27 cellular contexts compared by ENCODE assay signal in the genomic region with DNA sequence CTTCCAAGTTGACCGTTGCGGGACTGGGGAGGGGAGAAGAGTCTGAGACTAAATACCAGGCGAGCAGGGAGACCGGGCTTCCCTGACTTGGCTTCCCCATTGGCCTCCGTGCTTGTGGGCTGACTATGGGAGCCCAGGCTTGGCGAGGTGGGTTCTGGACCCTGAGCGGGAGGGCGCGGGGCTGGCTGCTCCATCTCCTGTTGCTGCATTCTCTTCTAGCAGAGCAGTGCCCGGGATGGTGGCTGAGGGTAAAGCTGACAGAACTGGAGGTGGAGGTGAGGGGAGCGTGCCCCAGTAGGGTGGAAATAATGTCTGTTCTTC. TPM values are rescaled to one million over a fixed set of nuclear protein-coding genes. Genes with fewer than 3 reads are reported as not detected.
DNase-seq lines count a peak whose midpoint lies in the region; ATAC-seq, FAIRE-seq and TF ChIP-seq lines count a peak whose summit lies in the region.
"Had no signal": no experiment of that assay in that cellular context is flagged by ENCODE, and none has a peak within 500 bp of the region (broad histone marks: within the 10 kb centered on the region; RNA-seq: fewer than 3 reads in every experiment).

No MANE protein-coding gene starts in this region.

- H3K27me3 ChIP-seq in H7 (ENCODE audit: control insufficient read depth, insufficient read depth, low read length): peaks cover 32% of the 10 kb centered on the region
- H3K27me3 ChIP-seq in tibial artery: peaks cover 0 to 5% of the 10 kb centered on the region in 2 donors

- H3K36me3 ChIP-seq in H7 (replicated peaks; ENCODE audit: control insufficient read depth, insufficient read depth, low read length) (no peaks in the 10 kb centered on the region), tibial artery (no peaks in the 10 kb centered on the region)
- H3K36me3 ChIP-seq: neutrophil, right lobe of liver, WERI-Rb-1 had no signal

- H3K27ac ChIP-seq in tibial artery: peak overlapping the region; percentile 84 to 86
- H3K27ac ChIP-seq: KMS-11, neutrophil, right lobe of liver, WERI-Rb-1 had no signal

- peaks cover 0 to 48% (median 24%) of the 10 kb centered on the region in 4 donors for H3K4me1 ChIP-seq in tibial artery

- intact Hi-C loops in tibial artery (cut with DNase I; ENCODE audit: low total_unique reads): no loop called here

- H3K4me3 Mint-ChIP-seq in chondrocyte (ENCODE audit: unreplicated experiment) (peak overlapping the region; percentile 9), mesothelial cell of epicardium (peak overlapping the region; percentile 50)
- H3K4me3 Mint-ChIP-seq: activated CD8-positive, alpha-beta T cell treated with anti-CD3 and anti-CD28 coated beads for 36 hours; activated naive CD8-positive, alpha-beta T cell; activated T-cell treated with anti-CD3 and anti-CD28 coated beads, Interleukin-2, amount 50 U/mL, for 24 hours had no signal

- no peak for TF ChIP-seq POLR2A in H54 (IDR thresholded peaks at IDR 0.05; ENCODE audit: low read depth, low read length)

- no peak for ATAC-seq in GM21423 (IDR thresholded peaks at IDR 0.05; ENCODE audit: unreplicated experiment)
- ATAC-seq: right lobe of liver had no signal

- H3K27me3 Mint-ChIP-seq in chondrocyte (ENCODE audit: low read depth): peaks cover 34% of the 10 kb centered on the region
- peaks cover 44% of the 10 kb centered on the region for H3K27me3 Mint-ChIP-seq in mesothelial cell of epicardium (ENCODE audit: low read depth)

- FAIRE-seq in H54 (lab: Jason Lieb, UNC): no peak
- FAIRE-seq: bronchial epithelial cell, G401.6, keratinocyte had no signal

- H3K27ac Mint-ChIP-seq in chondrocyte (ENCODE audit: unreplicated experiment) (no peak overlapping the region), mesothelial cell of epicardium (no peak overlapping the region)
- H3K27ac Mint-ChIP-seq: activated CD8-positive, alpha-beta T cell treated with anti-CD3 and anti-CD28 coated beads for 36 hours; activated naive CD8-positive, alpha-beta T cell; activated T-cell treated with anti-CD3 and anti-CD28 coated beads, Interleukin-2, amount 50 U/mL, for 24 hours; stimulated activated naive CD8-positive, alpha-beta T cell treated with anti-CD3 and anti-CD28 coated beads, Interleukin-15, amount 100 ng/mL, for 72 hours had no signal

- TF ChIP-seq CTCF in chondrocyte (IDR thresholded peaks at IDR 0.05) (no peak), mesothelial cell of epicardium (IDR thresholded peaks at IDR 0.05; ENCODE audit: unreplicated experiment) (no peak), tibial artery (IDR thresholded peaks at IDR 0.05) (no peak)

- H3K4me1 Mint-ChIP-seq in chondrocyte (ENCODE audit: low read depth): peaks cover 3% of the 10 kb centered on the region
- peaks cover 13% of the 10 kb centered on the region for H3K4me1 Mint-ChIP-seq in mesothelial cell of epicardium

- DNase-seq in H7 (no peak), chondrocyte (ENCODE audit: low spot score) (no peak), mesothelial cell of epicardium (ENCODE audit: low spot score in 2 of 2, unreplicated experiment in 2 of 2) (no peak), tibial artery (no peak), EL (no peak), H54 (ENCODE audit: insufficient read length, low spot score) (no peak)
- DNase-seq: activated CD8-positive, alpha-beta T cell treated with anti-CD3 and anti-CD28 coated beads for 36 hours; activated T-cell treated with anti-CD3 and anti-CD28 coated beads, Interleukin-2, amount 50 U/mL, for 24 hours; Calu3; head of caudate nucleus; midbrain; NCI-H1092; NCI-H2081 treated with DMSO at 0.1 percent for 48 hours; right lobe of liver; SHP77 treated with DMSO at 0.1 percent for 48 hours; stimulated activated naive CD8-positive, alpha-beta T cell treated with anti-CD3 and anti-CD28 coated beads, Interleukin-15, amount 100 ng/mL, for 72 hours; T-helper 1 cell; WERI-Rb-1 had no signal

- peak overlapping the region; percentile 22; the same call in 1 of the 2 replicates for H3K4me3 ChIP-seq in H7 (ENCODE audit: insufficient read depth, low read depth, low read length)
- H3K4me3 ChIP-seq in tibial artery: peak overlapping the region; percentile 72 to 82
- H3K4me3 ChIP-seq: right lobe of liver had no signal

- no peaks in the 10 kb centered on the region for H3K9me3 ChIP-seq in tibial artery
- H3K9me3 ChIP-seq: neutrophil, right lobe of liver had no signal

- H3K36me3 Mint-ChIP-seq in chondrocyte (ENCODE audit: low read depth): no peaks in the 10 kb centered on the region
- no peaks in the 10 kb centered on the region for H3K36me3 Mint-ChIP-seq in mesothelial cell of epicardium
- H3K36me3 Mint-ChIP-seq: activated naive CD8-positive, alpha-beta T cell had no signal

- H3K9me3 Mint-ChIP-seq in chondrocyte (ENCODE audit: low read depth): no peaks in the 10 kb centered on the region
- H3K9me3 Mint-ChIP-seq in mesothelial cell of epicardium: no peaks in the 10 kb centered on the region
- H3K9me3 Mint-ChIP-seq: activated CD8-positive, alpha-beta T cell treated with anti-CD3 and anti-CD28 coated beads for 36 hours; activated T-cell treated with anti-CD3 and anti-CD28 coated beads, Interleukin-2, amount 50 U/mL, for 24 hours; stimulated activated naive CD8-positive, alpha-beta T cell treated with anti-CD3 and anti-CD28 coated beads, Interleukin-15, amount 100 ng/mL, for 72 hours had no signal

RNA-seq across cellular contexts. Expression of gene LGR6, which starts 0.7 kb away (rescaled TPM):
- total RNA-seq in H7 (2014; rRNA removed; shearing (Covaris generic)): 0.24 and 0.41 TPM in 2 replicates
- 1.4 to 4.1 TPM (median 1.8 TPM) in 3 replicates for total RNA-seq in chondrocyte
- 3.1 to 4.7 TPM (median 3.1 TPM) in 3 replicates for total RNA-seq in mesothelial cell of epicardium
- total RNA-seq: bronchial epithelial cell, Calu3, fibroblast of lung, OCI-LY7 had no signal

RNA-seq across cellular contexts. Expression of gene PTPN7, which starts 33.9 kb away (rescaled TPM):
- total RNA-seq in H7 (2014; rRNA removed; shearing (Covaris generic)): 0.24 and 0.55 TPM in 2 replicates
- total RNA-seq in chondrocyte: not detected in 3 replicates
- 0.31 to 0.49 TPM (median 0.32 TPM) in 3 replicates for total RNA-seq in mesothelial cell of epicardium
- total RNA-seq: bronchial epithelial cell, Calu3, fibroblast of lung had no signal

RNA-seq across cellular contexts. Expression of gene ARL8A, which starts 49.8 kb away (rescaled TPM):
- total RNA-seq in H7 (2014; rRNA removed; shearing (Covaris generic)): 50.3 and 55.1 TPM in 2 replicates
- total RNA-seq in chondrocyte (73.9 to 95.1 TPM (median 95.1 TPM) in 3 replicates), mesothelial cell of epicardium (73.9 to 79.6 TPM (median 74.4 TPM) in 3 replicates)
